Comparison of ENCODE assay signal across 8 cellular contexts in genomic region chr17:46979023-46979870, GRCh38. TPM values are rescaled to one million over a fixed set of nuclear protein-coding genes. Genes with fewer than 3 reads are reported as not detected.
DNase-seq lines count a peak whose midpoint lies in the region; ATAC-seq and TF ChIP-seq lines count a peak whose summit lies in the region.

Gene RPRML, minus strand, starts transcription at chr17:46979253. Its CDS starts 246 bp downstream, at chr17:46979007.

- H3K27ac Mint-ChIP-seq in CD14-positive monocyte (no peak within 1 kb of the TSS), T-helper 17 cell (peak within 1 kb of the TSS; percentile 53)
- no peak within 1 kb of the TSS for H3K27ac Mint-ChIP-seq in stimulated activated effector memory CD8-positive, alpha-beta T cell treated with anti-CD3 and anti-CD28 coated beads, Interleukin-12 subunit alpha, Interleukin-12 subunit beta, amount 100 ng/mL, for 72 hours

- H3K4me1 ChIP-seq in lung (ENCODE audit: control insufficient read depth in 2 of 2, insufficient read depth in 2 of 2, low read length in 2 of 2), result peaks cover 0 to 12% of the 10 kb centered on the region in 2 donors

- intact Hi-C loops in CD14-positive monocyte (cut with micrococcal nuclease), result no loop called here

- H3K9me3 Mint-ChIP-seq in CD14-positive monocyte, result peaks cover 0 to 9% (median 3%) of the 10 kb centered on the region in 7 donors
- no peaks in the 10 kb centered on the region for H3K9me3 Mint-ChIP-seq in stimulated activated effector memory CD8-positive, alpha-beta T cell treated with anti-CD3 and anti-CD28 coated beads, Interleukin-12 subunit alpha, Interleukin-12 subunit beta, amount 100 ng/mL, for 72 hours

- H3K27me3 ChIP-seq in lung (ENCODE audit: control insufficient read depth, insufficient read depth), result peaks cover 10% of the 10 kb centered on the region

- H3K36me3 Mint-ChIP-seq in CD14-positive monocyte (peaks cover 0 to 3% of the 10 kb centered on the region in 2 donors), T-helper 17 cell (ENCODE audit: low read depth) (peaks cover 8% of the 10 kb centered on the region)
- peaks cover 6% of the 10 kb centered on the region for H3K36me3 Mint-ChIP-seq in stimulated activated effector memory CD8-positive, alpha-beta T cell treated with anti-CD3 and anti-CD28 coated beads, Interleukin-12 subunit alpha, Interleukin-12 subunit beta, amount 100 ng/mL, for 72 hours

- H3K4me1 Mint-ChIP-seq in CD14-positive monocyte, result peaks cover 10% of the 10 kb centered on the region
- peaks cover 9% of the 10 kb centered on the region for H3K4me1 Mint-ChIP-seq in T-helper 17 cell
- peaks cover 9% of the 10 kb centered on the region for H3K4me1 Mint-ChIP-seq in stimulated activated effector memory CD8-positive, alpha-beta T cell treated with anti-CD3 and anti-CD28 coated beads, Interleukin-12 subunit alpha, Interleukin-12 subunit beta, amount 100 ng/mL, for 72 hours

- H3K4me3 Mint-ChIP-seq in CD14-positive monocyte (peak within 1 kb of the TSS; percentile 37 to 87), T-helper 17 cell (peak within 1 kb of the TSS; percentile 89)
- H3K4me3 Mint-ChIP-seq in stimulated activated effector memory CD8-positive, alpha-beta T cell treated with anti-CD3 and anti-CD28 coated beads, Interleukin-12 subunit alpha, Interleukin-12 subunit beta, amount 100 ng/mL, for 72 hours, result peak within 1 kb of the TSS; percentile 70

- no peak for TF ChIP-seq CTCF in CD14-positive monocyte (IDR thresholded peaks at IDR 0.05)
- no peak for TF ChIP-seq CTCF in coronary artery (IDR thresholded peaks at IDR 0.05)
- TF ChIP-seq CTCF in lung (IDR thresholded peaks at IDR 0.05; ENCODE audit: control extremely low read depth, extremely low read depth), result no peak

- H3K4me3 ChIP-seq in coronary artery (peak within 1 kb of the TSS; percentile 83), lung (peak within 1 kb of the TSS; percentile 47)

- DNase-seq in CD14-positive monocyte (ENCODE audit: low spot score) (no peak), HuH-7 (ENCODE audit: low spot score) (peak; percentile 54), T-helper 17 cell (no peak), coronary artery (ENCODE audit: low spot score) (no peak), lung (ENCODE audit: low spot score) (no peak), pons (ENCODE audit: low spot score) (no peak), NCI-H187 treated with DMSO at 0.1 percent for 48 hours (lab: John Stamatoyannopoulos, UW) (no peak)
- peak in 1 of 2 donors; percentile 5 for DNase-seq in stimulated activated effector memory CD8-positive, alpha-beta T cell treated with anti-CD3 and anti-CD28 coated beads, Interleukin-12 subunit alpha, Interleukin-12 subunit beta, amount 100 ng/mL, for 72 hours (ENCODE audit: low spot score in 2 of 2)

- no peaks in the 10 kb centered on the region for H3K36me3 ChIP-seq in lung (ENCODE audit: control insufficient read depth in 2 of 2, insufficient read depth in 2 of 2, low read length in 2 of 2)

- H3K27ac ChIP-seq in coronary artery (no peak within 1 kb of the TSS), lung (ENCODE audit: low read depth in 1 of 2, low read length in 1 of 2) (no peak within 1 kb of the TSS)

- H3K9me3 ChIP-seq in T-helper 17 cell (ENCODE audit: control insufficient read depth, low read length, poor library complexity, severe bottlenecking), result no peaks in the 10 kb centered on the region
- peaks cover 0 to 2% of the 10 kb centered on the region in 2 donors for H3K9me3 ChIP-seq in lung (ENCODE audit: control insufficient read depth in 2 of 2, insufficient read depth in 1 of 2, low read length in 1 of 2)

- ATAC-seq in T-helper 17 cell, result peak; percentile 68
- ATAC-seq in lung (ENCODE audit: insufficient read depth, low FRiP score), result peak; percentile 11
- ATAC-seq in stimulated activated effector memory CD8-positive, alpha-beta T cell treated with anti-CD3 and anti-CD28 coated beads, Interleukin-12 subunit alpha, Interleukin-12 subunit beta, amount 100 ng/mL, for 72 hours, result peak; percentile 72

- H3K27me3 Mint-ChIP-seq in CD14-positive monocyte (ENCODE audit: low read depth in 3 of 3) (peaks cover 47 to 69% (median 62%) of the 10 kb centered on the region in 3 donors), T-helper 17 cell (peaks cover 51% of the 10 kb centered on the region)

- 2% methylated on average over 40 to 73 of the region's 73 CpGs for WGBS in lung, 2 donors

RNA-seq across cellular contexts. Expression of gene RPRML, which starts in this region (rescaled TPM):
- polyA plus RNA-seq in CD14-positive monocyte (not detected), lung (under 1 TPM in 1 of 2 donors, not detected in 1; 0.10 TPM)
- total RNA-seq in T-helper 17 cell (not detected), lung (under 1 TPM in 1 of 2 donors, not detected in 1; 0.37 TPM)

Comparison
In these comparisons a context has a peak if more than half of its experiments do, and no peak if none do; other contexts are left out.
1. Peak in ATAC-seq in T-helper 17 cell; RNA of the gene not detected or under 1 TPM.
2. Peak in ATAC-seq and H3K4me3 ChIP-seq in lung; RNA of the gene not detected or under 1 TPM.
3. ATAC-seq: peak in every context shown above with its lines; median percentile 72 in stimulated activated effector memory CD8-positive, alpha-beta T cell treated with anti-CD3 and anti-CD28 coated beads, Interleukin-12 subunit alpha, Interleukin-12 subunit beta, amount 100 ng/mL, for 72 hours; 68 in T-helper 17 cell; 11 in lung.